Comparison of ENCODE assay signal across 26 cellular contexts in the genomic region with DNA sequence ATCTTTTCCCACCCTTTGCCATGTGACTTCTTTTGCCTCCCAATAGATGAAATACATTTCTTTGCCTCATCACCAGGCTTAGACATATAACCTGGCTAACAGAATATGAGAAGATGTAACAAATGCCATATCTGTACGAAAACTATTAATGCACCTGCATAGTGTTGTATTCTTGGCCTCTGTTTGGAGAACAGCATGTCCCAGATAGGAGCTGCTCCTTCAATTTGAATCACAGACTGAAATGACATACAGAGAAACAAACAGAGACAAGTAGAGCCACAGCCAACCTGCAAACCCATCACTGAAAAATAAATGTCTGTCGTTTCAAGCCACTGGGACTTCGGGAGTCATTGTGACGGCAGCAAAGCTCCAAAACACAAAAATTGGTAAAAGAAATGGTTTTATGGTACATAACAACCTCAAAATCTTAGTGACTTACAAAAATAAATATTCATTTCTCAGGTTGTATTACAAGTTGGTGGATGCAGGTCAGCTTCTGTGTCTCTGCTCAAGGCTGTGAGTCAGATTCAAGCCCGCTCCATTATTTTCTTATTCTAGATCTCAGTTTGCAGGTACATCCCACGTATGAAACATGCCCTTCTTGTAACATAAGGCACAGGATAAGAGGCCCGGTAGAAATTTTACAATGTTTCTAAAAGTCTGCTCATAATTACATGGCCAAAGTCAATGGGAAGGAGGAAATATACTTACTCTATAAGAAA.
"Had no signal": no experiment of that assay in that cellular context is flagged by ENCODE, and none has a peak within 500 bp of the region (broad histone marks: within the 10 kb centered on the region; RNA-seq: fewer than 3 reads in every experiment).

No MANE protein-coding gene starts in this region.

- ATAC-seq: activated CD4-positive, alpha-beta T cell treated with anti-CD3 and anti-CD28 coated beads for 36 hours; activated CD8-positive, alpha-beta memory T cell treated with anti-CD3 and anti-CD28 coated beads, Interleukin-2, amount 10 ng/mL, durations not matched to agents 7 days and 5 days; activated CD8-positive, alpha-beta T cell treated with anti-CD3 and anti-CD28 coated beads, Interleukin-2, amount 10 ng/mL, durations not matched to agents 7 days and 5 days; activated naive CD8-positive, alpha-beta T cell treated with anti-CD3 and anti-CD28 coated beads, Interleukin-2, amount 50 U/mL, for 24 hours; body of pancreas had no signal

- H3K36me3 ChIP-seq: adrenal gland, colonic mucosa, esophagus squamous epithelium had no signal

- H3K27ac ChIP-seq: adrenal gland, body of pancreas, colonic mucosa, epithelial cell of prostate, esophagus squamous epithelium had no signal

- H3K4me1 ChIP-seq: adrenal gland, colonic mucosa had no signal

- H3K27me3 ChIP-seq: adrenal gland, body of pancreas, colonic mucosa, esophagus squamous epithelium had no signal

- H3K9me3 ChIP-seq: adrenal gland, body of pancreas, colonic mucosa had no signal

- DNase-seq: activated CD4-positive, alpha-beta memory T cell treated with anti-CD3 and anti-CD28 coated beads for 36 hours; activated CD4-positive, alpha-beta T cell treated with anti-CD3 and anti-CD28 coated beads for 36 hours; activated CD4-positive, alpha-beta T cell treated with anti-CD3 and anti-CD28 coated beads, Interleukin-2, amount 10 ng/mL, durations not matched to agents 24 days and 14 days; activated CD4-positive, CD25-positive, alpha-beta regulatory T cell; activated CD4-positive, CD25-positive, alpha-beta regulatory T cell treated with anti-CD3 and anti-CD28 coated beads, Interleukin-2, amount 50 U/mL, for 72 hours; activated CD8-positive, alpha-beta memory T cell treated with anti-CD3 and anti-CD28 coated beads, Interleukin-2, amount 10 ng/mL, durations not matched to agents 7 days and 5 days; activated CD8-positive, alpha-beta memory T cell treated with anti-CD3 and anti-CD28 coated beads, Interleukin-2, amount 50 U/mL, for 4 hours; activated CD8-positive, alpha-beta T cell treated with anti-CD3 and anti-CD28 coated beads, Interleukin-2, amount 10 ng/mL, durations not matched to agents 7 days and 5 days; activated effector memory CD4-positive, alpha-beta T cell treated with anti-CD3 and anti-CD28 coated beads, Interleukin-2, amount 50 U/mL, for 16 hours; activated naive CD4-positive, alpha-beta T cell treated with anti-CD3 and anti-CD28 coated beads for 36 hours; activated naive CD8-positive, alpha-beta T cell treated with anti-CD3 and anti-CD28 coated beads for 36 hours; activated naive CD8-positive, alpha-beta T cell treated with anti-CD3 and anti-CD28 coated beads, Interleukin-2, amount 50 U/mL, for 24 hours; activated T-cell treated with anti-CD3 and anti-CD28 coated beads, Interleukin-2, amount 50 U/mL, for 1 hour; activated T-cell treated with anti-CD3 and anti-CD28 coated beads, Interleukin-2, amount 50 U/mL, for 48 hours; adrenal gland; amygdala; aorta; body of pancreas; central memory CD4-positive, alpha-beta T cell; cerebellar nuclear complex; colonic mucosa; effector CD8-positive, alpha-beta T cell; esophagus squamous epithelium; glutamatergic neuron; T-helper 2 cell had no signal

- H3K4me3 ChIP-seq: adrenal gland, body of pancreas, colonic mucosa, esophagus squamous epithelium had no signal
